In the genomic region with DNA sequence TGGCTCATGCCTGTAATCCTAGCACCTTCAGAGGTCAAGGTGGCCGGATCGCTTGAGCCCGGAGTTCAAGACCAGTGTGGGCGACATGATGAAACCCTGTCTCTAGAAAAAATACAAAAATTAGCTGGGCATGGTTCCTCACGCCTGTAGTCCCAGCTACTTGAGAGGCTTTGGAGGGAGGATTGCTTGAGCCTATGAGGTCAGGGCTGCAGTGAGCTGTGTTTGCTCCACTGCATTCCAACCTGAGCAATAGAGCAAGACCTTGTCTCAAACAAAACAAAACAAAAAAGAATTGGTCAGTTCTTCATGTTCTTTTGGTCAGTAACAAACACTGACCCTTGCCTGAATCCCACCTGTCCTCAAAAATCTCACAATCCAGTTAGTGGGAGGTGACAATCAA, we compare ENCODE assay signal across 24 cellular contexts. TPM values are rescaled to one million over a fixed set of nuclear protein-coding genes. Genes with fewer than 3 reads are reported as not detected.
"Had no signal": no experiment of that assay in that cellular context is flagged by ENCODE, and none has a peak within 500 bp of the region (broad histone marks: within the 10 kb centered on the region; RNA-seq: fewer than 3 reads in every experiment).

No MANE protein-coding gene starts in this region.

- DNase-seq: naive B cell; naive thymus-derived CD8-positive, alpha-beta T cell; occipital lobe; ovary; posterior cingulate gyrus; right cardiac atrium; right lobe of liver; spleen; stimulated activated CD4-positive, alpha-beta T cell treated with anti-CD3 and anti-CD28 coated beads, Interleukin-12 subunit alpha, Interleukin-12 subunit beta, amount 100 ng/mL, for 4 hours; stimulated activated CD4-positive, alpha-beta T cell treated with anti-CD3 and anti-CD28 coated beads, Interleukin-1b, Interleukin-23, amount 100 ng/mL, for 48 hours; stimulated activated CD4-positive, alpha-beta T cell treated with anti-CD3 and anti-CD28 coated beads, Interleukin-4, amount 100 ng/mL, for 1 hour; stimulated activated CD4-positive, alpha-beta T cell treated with anti-CD3 and anti-CD28 coated beads, Interleukin-4, amount 100 ng/mL, for 4 hours; stimulated activated CD8-positive, alpha-beta memory T cell treated with anti-CD3 and anti-CD28 coated beads, Interleukin-4, amount 100 ng/mL, for 48 hours; stimulated activated naive CD4-positive, alpha-beta T cell; stimulated activated naive CD8-positive, alpha-beta T cell treated with anti-CD3 and anti-CD28 coated beads, Interleukin-15, amount 100 ng/mL, for 72 hours; stimulated activated naive CD8-positive, alpha-beta T cell treated with anti-CD3 and anti-CD28 coated beads, Interleukin-15, Interleukin-2, amounts not matched to agents 100 U/mL and 50 U/mL, for 24 hours; substantia nigra; testis; upper lobe of left lung had no signal

- H3K36me3 Mint-ChIP-seq: naive thymus-derived CD8-positive, alpha-beta T cell; neural progenitor cell; stimulated activated memory B cell treated with anti-CD40 and anti-IgM and Interleukin-4, amounts not matched to agents 10 μg/mL and 1 μg/mL and 100 μg/mL, for 72 hours had no signal

- H3K4me3 Mint-ChIP-seq: naive B cell; naive thymus-derived CD8-positive, alpha-beta T cell; natural killer cell treated with Interleukin-12 subunit alpha and Interleukin-12 subunit beta and Interleukin-15 and Interleukin-18, amount 100 ng/mL, for 72 hours; neural progenitor cell; stimulated activated memory B cell treated with anti-CD40 and anti-IgM and Interleukin-4, amounts not matched to agents 10 μg/mL and 1 μg/mL and 100 μg/mL, for 72 hours; stimulated activated naive CD8-positive, alpha-beta T cell treated with anti-CD3 and anti-CD28 coated beads, Interleukin-15, amount 100 ng/mL, for 72 hours had no signal

- H3K4me1 Mint-ChIP-seq: naive B cell; naive thymus-derived CD8-positive, alpha-beta T cell; neural progenitor cell; stimulated activated memory B cell treated with anti-CD40 and anti-IgM and Interleukin-4, amounts not matched to agents 10 μg/mL and 1 μg/mL and 100 μg/mL, for 72 hours; stimulated activated naive CD8-positive, alpha-beta T cell treated with anti-CD3 and anti-CD28 coated beads, Interleukin-15, amount 100 ng/mL, for 72 hours had no signal

- FAIRE-seq: urothelium cell line had no signal

- H3K27ac Mint-ChIP-seq: naive thymus-derived CD8-positive, alpha-beta T cell; natural killer cell treated with Interleukin-12 subunit alpha and Interleukin-12 subunit beta and Interleukin-15 and Interleukin-18, amount 100 ng/mL, for 72 hours; neural progenitor cell; stimulated activated memory B cell treated with anti-CD40 and anti-IgM and Interleukin-4, amounts not matched to agents 10 μg/mL and 1 μg/mL and 100 μg/mL, for 72 hours; stimulated activated naive CD8-positive, alpha-beta T cell treated with anti-CD3 and anti-CD28 coated beads, Interleukin-15, amount 100 ng/mL, for 72 hours had no signal

RNA-seq across cellular contexts. Expression of gene VSTM5, which starts 36.7 kb away (rescaled TPM):
- total RNA-seq: naive thymus-derived CD8-positive, alpha-beta T cell; natural killer cell treated with Interleukin-12 subunit alpha and Interleukin-12 subunit beta and Interleukin-15 and Interleukin-18, amount 100 ng/mL, for 72 hours; right lobe of liver; spleen; vagina had no signal
